9 cellular contexts compared by ENCODE assay signal in genomic region chr17:38579934-38580333, GRCh38. TPM values are rescaled to one million over a fixed set of nuclear protein-coding genes. Genes with fewer than 3 reads are reported as not detected.
DNase-seq lines count a peak whose midpoint lies in the region; TF ChIP-seq lines count a peak whose summit lies in the region.
"Had no signal": no experiment of that assay in that cellular context is flagged by ENCODE, and none has a peak within 500 bp of the region (broad histone marks: within the 10 kb centered on the region; RNA-seq: fewer than 3 reads in every experiment).

No MANE protein-coding gene starts in this region.

- WGBS in mammary epithelial cell (ENCODE audit: low coverage, missing lambda C conversion rate): 0% methylated on average over 3 of the region's 7 CpGs
- WGBS in neuronal stem cell (ENCODE audit: extremely low coverage in 2 of 2, insufficient read length in 2 of 2, insufficient replicate concordance in 1 of 2), 2 donors: no CpG with 5 or more reads among the region's 7 CpGs

- TF ChIP-seq CTCF in GM12873 (IDR thresholded peaks at IDR 0.05; ENCODE audit: insufficient read depth, low read depth, low read length, missing control alignments) (peak; percentile 30), mammary epithelial cell (conservative IDR thresholded peaks at IDR 0.05 in 1 of 2, IDR thresholded peaks at IDR 0.05 in 1 of 2; ENCODE audit: extremely low read depth in 1 of 2, insufficient read depth in 1 of 2, low read depth in 1 of 2, low read length in 2 of 2) (peak; percentile 7 to 45)

- DNase-seq in ACHN (peak; percentile 61), NCI-H446 (lab: John Stamatoyannopoulos, UW) (peak; percentile 82 to 97), mammary epithelial cell (peak; percentile 44), neuronal stem cell (ENCODE audit: low spot score) (no peak), GOT3 (lab: John Stamatoyannopoulos, UW) (no peak)
- no peak for DNase-seq in CD4-positive, alpha-beta memory T cell
- no peak for DNase-seq in activated CD4-positive, alpha-beta T cell treated with anti-CD3 and anti-CD28 coated beads, Interleukin-2, amount 10 ng/mL, durations not matched to agents 7 days and 5 days
- DNase-seq: right lobe of liver had no signal

- H3K9me3 Mint-ChIP-seq in CD4-positive, alpha-beta memory T cell: no peaks in the 10 kb centered on the region
- H3K9me3 Mint-ChIP-seq in activated CD4-positive, alpha-beta T cell treated with anti-CD3 and anti-CD28 coated beads, Interleukin-2, amount 10 ng/mL, durations not matched to agents 7 days and 5 days: no peaks in the 10 kb centered on the region

- H2BK120ac ChIP-seq in neuronal stem cell (ENCODE audit: low read depth, low read length): no peak overlapping the region

- H3K4me2 ChIP-seq in mammary epithelial cell (ENCODE audit: insufficient read depth, low read depth, low read length): peak overlapping the region; percentile 13
- H3K4me2 ChIP-seq in neuronal stem cell (ENCODE audit: insufficient read depth, low read length, poor library complexity, severe bottlenecking): no peak overlapping the region

- H4K91ac ChIP-seq in neuronal stem cell (ENCODE audit: low read depth, low read length, poor library complexity): no peak overlapping the region

- peak overlapping the region; percentile 40 for H2AK5ac ChIP-seq in neuronal stem cell (ENCODE audit: low read depth, low read length)

- POLR2A ChIA-PET in CD4-positive, alpha-beta memory T cell (lab: Charles Lee; ENCODE audit: partially characterized antibody): no interaction called here
- POLR2A ChIA-PET in activated CD4-positive, alpha-beta T cell treated with anti-CD3 and anti-CD28 coated beads, Interleukin-2, amount 10 ng/mL, durations not matched to agents 7 days and 5 days (lab: Charles Lee): no interaction called here

- CTCF ChIA-PET in mammary epithelial cell (lab: Charles Lee; ENCODE audit: low non-redundant PET): no interaction called here
- CTCF ChIA-PET in CD4-positive, alpha-beta memory T cell (lab: Charles Lee; ENCODE audit: partially characterized antibody): no interaction called here
- CTCF ChIA-PET in activated CD4-positive, alpha-beta T cell treated with anti-CD3 and anti-CD28 coated beads, Interleukin-2, amount 10 ng/mL, durations not matched to agents 7 days and 5 days (lab: Charles Lee): interaction anchor here (0.7 kb wide), 1 partner anchor 22 kb away, joined by 3 read pairs; no protein-coding TSS in a partner anchor

- no peak overlapping the region for H2BK5ac ChIP-seq in neuronal stem cell (ENCODE audit: low read length)

- H3K9ac ChIP-seq in mammary epithelial cell (ENCODE audit: insufficient read depth, low read length) (no peak overlapping the region), neuronal stem cell (ENCODE audit: low read depth, low read length, poor library complexity) (peak overlapping the region; percentile 25)

- peaks cover 45% of the 10 kb centered on the region for H3K4me1 ChIP-seq in mammary epithelial cell (ENCODE audit: insufficient read depth, low read length)
- peaks cover 22 to 29% of the 10 kb centered on the region in 2 donors for H3K4me1 ChIP-seq in neuronal stem cell (ENCODE audit: control insufficient read depth in 2 of 2, insufficient read depth in 1 of 2, low read depth in 1 of 2, low read length in 2 of 2)
- H3K4me1 ChIP-seq in CD4-positive, alpha-beta memory T cell (ENCODE audit: insufficient read depth, low read length): peaks cover 3% of the 10 kb centered on the region

- H2AFZ ChIP-seq in mammary epithelial cell (ENCODE audit: low read depth, low read length): no peak overlapping the region
- no peak overlapping the region for H2AFZ ChIP-seq in neuronal stem cell (ENCODE audit: low read length)

- H3K27me3 Mint-ChIP-seq in CD4-positive, alpha-beta memory T cell: peaks cover 55 to 69% of the 10 kb centered on the region in 2 donors
- H3K27me3 Mint-ChIP-seq in activated CD4-positive, alpha-beta T cell treated with anti-CD3 and anti-CD28 coated beads, Interleukin-2, amount 10 ng/mL, durations not matched to agents 7 days and 5 days: peaks cover 72% of the 10 kb centered on the region

- H3K27ac ChIP-seq in mammary epithelial cell (ENCODE audit: insufficient read depth, low read depth, low read length) (no peak overlapping the region), neuronal stem cell (replicated peaks; ENCODE audit: low read length) (no peak overlapping the region)
- H3K27ac ChIP-seq in CD4-positive, alpha-beta memory T cell (ENCODE audit: low read depth, low read length): no peak overlapping the region
- H3K27ac ChIP-seq: right lobe of liver had no signal

- peaks cover 5 to 8% (median 6%) of the 10 kb centered on the region in 4 donors for H3K4me1 Mint-ChIP-seq in CD4-positive, alpha-beta memory T cell
- peaks cover 8% of the 10 kb centered on the region for H3K4me1 Mint-ChIP-seq in activated CD4-positive, alpha-beta T cell treated with anti-CD3 and anti-CD28 coated beads, Interleukin-2, amount 10 ng/mL, durations not matched to agents 7 days and 5 days

- no peak overlapping the region for H3K4ac ChIP-seq in neuronal stem cell (ENCODE audit: low read length)

- no peak overlapping the region for H4K8ac ChIP-seq in neuronal stem cell (ENCODE audit: low read depth, low read length)

- H3K27me3 ChIP-seq in mammary epithelial cell (ENCODE audit: insufficient read depth, low read length): peaks cover 2% of the 10 kb centered on the region
- peaks cover 0 to 52% (median 8%) of the 10 kb centered on the region in 3 experiments for H3K27me3 ChIP-seq in neuronal stem cell (ENCODE audit: control insufficient read depth in 3 of 3, insufficient read depth in 3 of 3, low read depth in 1 of 3, low read length in 3 of 3)
- peaks cover 38% of the 10 kb centered on the region for H3K27me3 ChIP-seq in CD4-positive, alpha-beta memory T cell (ENCODE audit: insufficient read depth, low read length)
- H3K27me3 ChIP-seq: right lobe of liver had no signal

- no TSS peak for BruUV-seq in mammary epithelial cell (replicated peaks; lab: Mats Ljungman, UMichigan)

- H3K23ac ChIP-seq in neuronal stem cell (ENCODE audit: low read depth, low read length, poor library complexity): no peak overlapping the region

- no peaks in the 10 kb centered on the region for H3K79me2 ChIP-seq in mammary epithelial cell (ENCODE audit: insufficient read depth, low read length)

- dilution Hi-C loops in mammary epithelial cell (cut with HindIII; ENCODE audit: low sequenced_read_pairs): no loop called here

- H3K4me3 ChIP-seq in mammary epithelial cell (replicated peaks in 1 of 3; ENCODE audit: insufficient read depth in 1 of 3, low read depth in 2 of 3, low read length in 3 of 3) (no peak overlapping the region), neuronal stem cell (ENCODE audit: low read length in 2 of 2) (no peak overlapping the region)
- no peak overlapping the region for H3K4me3 ChIP-seq in CD4-positive, alpha-beta memory T cell (ENCODE audit: low read length in 2 of 2)
- H3K4me3 ChIP-seq: right lobe of liver had no signal

- no peak overlapping the region for H3K4me3 Mint-ChIP-seq in CD4-positive, alpha-beta memory T cell
- H3K4me3 Mint-ChIP-seq in activated CD4-positive, alpha-beta T cell treated with anti-CD3 and anti-CD28 coated beads, Interleukin-2, amount 10 ng/mL, durations not matched to agents 7 days and 5 days: no peak overlapping the region

- H3K27ac Mint-ChIP-seq in CD4-positive, alpha-beta memory T cell: no peak overlapping the region
- H3K27ac Mint-ChIP-seq in activated CD4-positive, alpha-beta T cell treated with anti-CD3 and anti-CD28 coated beads, Interleukin-2, amount 10 ng/mL, durations not matched to agents 7 days and 5 days: no peak overlapping the region

- no peaks in the 10 kb centered on the region for H3K36me3 Mint-ChIP-seq in CD4-positive, alpha-beta memory T cell
- H3K36me3 Mint-ChIP-seq in activated CD4-positive, alpha-beta T cell treated with anti-CD3 and anti-CD28 coated beads, Interleukin-2, amount 10 ng/mL, durations not matched to agents 7 days and 5 days (ENCODE audit: low read depth): no peaks in the 10 kb centered on the region

- peak overlapping the region; percentile 3 for H3K18ac ChIP-seq in neuronal stem cell (ENCODE audit: low read length)

- H2BK15ac ChIP-seq in neuronal stem cell (ENCODE audit: low read length): peak overlapping the region; percentile 10

- H3K14ac ChIP-seq in neuronal stem cell (ENCODE audit: low read length): no peak overlapping the region

- H3K36me3 ChIP-seq in mammary epithelial cell (ENCODE audit: insufficient read depth, low read length): no peaks in the 10 kb centered on the region
- H3K36me3 ChIP-seq in neuronal stem cell (replicated peaks in 1 of 2; ENCODE audit: control insufficient read depth in 2 of 2, insufficient read depth in 2 of 2, low read length in 2 of 2): no peaks in the 10 kb centered on the region
- no peaks in the 10 kb centered on the region for H3K36me3 ChIP-seq in CD4-positive, alpha-beta memory T cell (ENCODE audit: insufficient read depth, low read length)
- H3K36me3 ChIP-seq: right lobe of liver had no signal

- intact Hi-C loops in mammary epithelial cell (cut with micrococcal nuclease): loop anchor here (1.0 kb wide), 1 partner anchor 22 kb away; no protein-coding TSS in a partner anchor
- intact Hi-C loops in CD4-positive, alpha-beta memory T cell (cut with micrococcal nuclease): no loop called here

- H4K20me1 ChIP-seq in mammary epithelial cell (ENCODE audit: insufficient read depth, low read length): no peaks in the 10 kb centered on the region

- no peaks in the 10 kb centered on the region for H3K79me1 ChIP-seq in neuronal stem cell (ENCODE audit: low read depth, low read length)

- H3K9me3 ChIP-seq in mammary epithelial cell (replicated peaks; ENCODE audit: insufficient read depth, low read length) (no peaks in the 10 kb centered on the region), neuronal stem cell (replicated peaks in 1 of 2; ENCODE audit: control insufficient read depth in 2 of 2, insufficient read depth in 1 of 2, low read depth in 1 of 2, low read length in 2 of 2) (no peaks in the 10 kb centered on the region)
- H3K9me3 ChIP-seq in CD4-positive, alpha-beta memory T cell (ENCODE audit: control insufficient read depth in 1 of 2, low read length in 2 of 2): no peaks in the 10 kb centered on the region
- H3K9me3 ChIP-seq: right lobe of liver had no signal

- no peak overlapping the region for H2BK12ac ChIP-seq in neuronal stem cell (ENCODE audit: low read length)

- in situ Hi-C loops in ACHN (cut with HindIII; ENCODE audit: low pct_ligation_motif_present, low pct_unique_long_range_greater_than_20kb, low sequenced_read_pairs) (no loop called here), mammary epithelial cell (cut with MboI; ENCODE audit: low sequenced_read_pairs in 2 of 2) (loop anchor here in 1 of 2 donors (10.0 kb wide), 1 partner anchor 135 kb away; no protein-coding TSS in a partner anchor)

RNA-seq across cellular contexts. Expression of gene SRCIN1, which starts 25.8 kb away (rescaled TPM):
- 1 to 10 TPM in 1 of 2 donors, under 1 TPM in 1; 0.17 to 4.2 TPM for total RNA-seq in mammary epithelial cell
- polyA plus RNA-seq in mammary epithelial cell: 0.71 TPM
- polyA minus RNA-seq in mammary epithelial cell: 0.78 TPM
- 7.3 TPM for polyA plus RNA-seq in neuronal stem cell (2013, experiment 1 of 2)
- 7.4 TPM for polyA plus RNA-seq in neuronal stem cell (2013, experiment 2 of 2)
- under 1 TPM; 0.28 to 0.79 TPM for total RNA-seq in CD4-positive, alpha-beta memory T cell
- not detected for polyA plus RNA-seq in CD4-positive, alpha-beta memory T cell
- under 1 TPM in 1 of 2 experiments, not detected in 1; 0.06 TPM for total RNA-seq in activated CD4-positive, alpha-beta T cell treated with anti-CD3 and anti-CD28 coated beads, Interleukin-2, amount 10 ng/mL, durations not matched to agents 7 days and 5 days

Comparison
In these comparisons a context has a peak if more than half of its experiments do, and no peak if none do; other contexts are left out.
1. DNase-seq: peak in ACHN (single experiment), NCI-H446 (2 of 2) and mammary epithelial cell (single experiment); none in neuronal stem cell (single experiment), CD4-positive, alpha-beta memory T cell (0 of 5), GOT3 (single experiment) and activated CD4-positive, alpha-beta T cell treated with anti-CD3 and anti-CD28 coated beads, Interleukin-2, amount 10 ng/mL, durations not matched to agents 7 days and 5 days (single experiment).